In the genomic region with DNA sequence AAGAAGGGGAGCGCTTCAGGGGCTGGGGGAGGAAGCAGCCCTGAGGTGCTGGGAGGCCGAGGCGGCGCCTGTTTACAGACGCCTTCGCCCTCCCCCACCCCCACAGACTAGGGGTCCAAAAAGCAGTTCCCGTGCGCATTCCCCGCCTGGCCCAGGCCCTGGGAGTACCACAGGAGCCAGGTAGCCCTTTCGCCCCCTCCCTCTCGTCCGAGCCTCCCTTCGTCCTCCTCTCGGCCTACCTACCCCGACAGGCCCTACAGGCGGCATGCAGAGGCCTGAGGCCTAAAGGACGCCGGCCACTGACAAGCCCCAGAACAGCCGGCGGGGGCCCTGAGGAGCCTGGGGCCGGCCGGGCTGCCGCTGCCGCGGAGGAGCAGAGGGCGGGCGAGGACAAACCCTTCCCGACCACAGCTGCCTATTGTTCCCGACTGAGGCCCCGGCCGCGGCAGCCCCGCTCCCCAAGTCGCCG, we compare ENCODE assay signal across 8 cellular contexts. TPM values are rescaled to one million over a fixed set of nuclear protein-coding genes. Genes with fewer than 3 reads are reported as not detected.
DNase-seq lines count a peak whose midpoint lies in the region; ATAC-seq and TF ChIP-seq lines count a peak whose summit lies in the region.

No MANE protein-coding gene starts in this region.

- ATAC-seq in HG02852 (IDR thresholded peaks at IDR 0.05; ENCODE audit: unreplicated experiment): peak; percentile 37
- ATAC-seq in activated T-cell treated with anti-CD3 and anti-CD28 coated beads, Interleukin-2, amount 50 U/mL, for 4 hours: peak; percentile 33 to 39
- peak; percentile 31 to 40 for ATAC-seq in naive thymus-derived CD8-positive, alpha-beta T cell

- peaks cover 51% of the 10 kb centered on the region for H3K4me1 Mint-ChIP-seq in activated T-cell treated with anti-CD3 and anti-CD28 coated beads, Interleukin-2, amount 50 U/mL, for 4 hours (ENCODE audit: low read depth)
- peaks cover 21 to 59% (median 48%) of the 10 kb centered on the region in 4 donors for H3K4me1 Mint-ChIP-seq in naive thymus-derived CD8-positive, alpha-beta T cell

- no peaks in the 10 kb centered on the region for H3K27me3 Mint-ChIP-seq in activated T-cell treated with anti-CD3 and anti-CD28 coated beads, Interleukin-2, amount 50 U/mL, for 4 hours (ENCODE audit: low read depth)
- H3K27me3 Mint-ChIP-seq in naive thymus-derived CD8-positive, alpha-beta T cell: no peaks in the 10 kb centered on the region

- peak overlapping the region; percentile 81 for H3K4me3 ChIP-seq in fibroblast of mammary gland (ENCODE audit: control insufficient read depth, low read depth, low read length)

- H3K4me3 Mint-ChIP-seq in activated T-cell treated with anti-CD3 and anti-CD28 coated beads, Interleukin-2, amount 50 U/mL, for 4 hours: peak overlapping the region; percentile 98
- H3K4me3 Mint-ChIP-seq in naive thymus-derived CD8-positive, alpha-beta T cell: peak overlapping the region; percentile 92 to 100 (median 98)

- POLR2A ChIA-PET in naive thymus-derived CD8-positive, alpha-beta T cell (lab: Charles Lee): interaction anchor here (0.9 to 2.1 kb wide), 15 partner anchors 10 to 1489 kb away, joined by 3 to 23 read pairs (median 5); a partner anchor contains a TSS

- peaks cover 6% of the 10 kb centered on the region for H3K36me3 Mint-ChIP-seq in activated T-cell treated with anti-CD3 and anti-CD28 coated beads, Interleukin-2, amount 50 U/mL, for 4 hours (ENCODE audit: insufficient read depth)
- peaks cover 0 to 13% (median 0%) of the 10 kb centered on the region in 3 donors for H3K36me3 Mint-ChIP-seq in naive thymus-derived CD8-positive, alpha-beta T cell

- DNase-seq in SKM-1 treated with dmso at 0.1 percent for 144 hours (lab: John Stamatoyannopoulos, UW; ENCODE audit: unreplicated experiment): peak; percentile 63
- DNase-seq in SKM-1 (lab: John Stamatoyannopoulos, UW; ENCODE audit: unreplicated experiment): no peak
- peak; percentile 83 for DNase-seq in NCI-H526 treated with DMSO at 0.1 percent for 48 hours (lab: John Stamatoyannopoulos, UW)
- peak; percentile 23 for DNase-seq in activated T-cell treated with anti-CD3 and anti-CD28 coated beads, Interleukin-2, amount 50 U/mL, for 4 hours
- no peak for DNase-seq in fibroblast of mammary gland (ENCODE audit: low read depth)
- DNase-seq in naive thymus-derived CD8-positive, alpha-beta T cell: peak in 7 of 10 donors; percentile 13 to 67 (median 26)

- no peaks in the 10 kb centered on the region for H3K9me3 Mint-ChIP-seq in activated T-cell treated with anti-CD3 and anti-CD28 coated beads, Interleukin-2, amount 50 U/mL, for 4 hours
- H3K9me3 Mint-ChIP-seq in naive thymus-derived CD8-positive, alpha-beta T cell: no peaks in the 10 kb centered on the region

- peak overlapping the region; percentile 92 for H3K27ac ChIP-seq in temporal lobe (ENCODE audit: low read depth, low read length)

- peak overlapping the region; percentile 88 to 100 (median 95) for H3K27ac Mint-ChIP-seq in naive thymus-derived CD8-positive, alpha-beta T cell

- TF ChIP-seq CTCF in fibroblast of mammary gland (conservative IDR thresholded peaks at IDR 0.05; ENCODE audit: control insufficient read depth, insufficient read depth, low read depth, low read length): no peak

RNA-seq across cellular contexts. Expression of a gene that starts 0.5 kb away (rescaled TPM):
- 10 to 100 TPM; 37.1 to 40.3 (median 39.7) TPM for total RNA-seq in activated T-cell treated with anti-CD3 and anti-CD28 coated beads, Interleukin-2, amount 50 U/mL, for 4 hours
- total RNA-seq in naive thymus-derived CD8-positive, alpha-beta T cell: 10 to 100 TPM; 52.9 to 56.8 TPM
- 1 to 10 TPM; 5.1 to 7.2 (median 5.2) TPM for polyA plus RNA-seq in naive thymus-derived CD8-positive, alpha-beta T cell
- 24.8 TPM for total RNA-seq in temporal lobe

Comparison
In these comparisons a context has a peak if more than half of its experiments do, and no peak if none do; other contexts are left out.
1. DNase-seq: peak in SKM-1 treated with dmso at 0.1 percent for 144 hours (single experiment), NCI-H526 treated with DMSO at 0.1 percent for 48 hours (single experiment), activated T-cell treated with anti-CD3 and anti-CD28 coated beads, Interleukin-2, amount 50 U/mL, for 4 hours (single experiment) and naive thymus-derived CD8-positive, alpha-beta T cell (7 of 10); none in SKM-1 (single experiment) and fibroblast of mammary gland (single experiment).
2. Peak in every context shown above with its lines, with median percentiles within 50 percentile points of each other: ATAC-seq.